Comparison of ENCODE assay signal across 8 cellular contexts in genomic region chr16:68396481-68396880, GRCh38. TPM values are rescaled to one million over a fixed set of nuclear protein-coding genes. Genes with fewer than 3 reads are reported as not detected.
DNase-seq lines count a peak whose midpoint lies in the region; ATAC-seq and TF ChIP-seq lines count a peak whose summit lies in the region.

No MANE protein-coding gene starts in this region.

- peak overlapping the region; percentile 34 for H3K4me2 ChIP-seq in osteoblast (ENCODE audit: insufficient read depth, low read length)

- peak; percentile 82 for TF ChIP-seq CTCF in osteoblast (IDR thresholded peaks at IDR 0.05; ENCODE audit: extremely low read depth, low read depth, low read length)

- CTCF ChIA-PET in HEK293T (lab: Yijun Ruan, JAX): interaction anchor here (1.2 to 1.5 kb wide), 3 partner anchors 10 to 124 kb away, joined by 3 to 8 read pairs (median 6); no protein-coding TSS in a partner anchor

- no peak overlapping the region for H3K4me3 ChIP-seq in osteoblast (ENCODE audit: insufficient read depth, low read length)

- H3K36me3 ChIP-seq in osteoblast (ENCODE audit: insufficient read depth, low read length): no peaks in the 10 kb centered on the region

- H3K27me3 ChIP-seq in osteoblast (ENCODE audit: insufficient read depth, low read length): no peaks in the 10 kb centered on the region

- no peaks in the 10 kb centered on the region for H4K20me1 ChIP-seq in osteoblast (ENCODE audit: insufficient read depth, low read length)

- H3K27ac ChIP-seq in osteoblast (ENCODE audit: low read depth, low read length): no peak overlapping the region

- ATAC-seq in HG03520 (IDR thresholded peaks at IDR 0.05; ENCODE audit: unreplicated experiment) (no peak), HG03342 (IDR thresholded peaks at IDR 0.05; ENCODE audit: unreplicated experiment) (no peak), GM19455 (IDR thresholded peaks at IDR 0.05; ENCODE audit: unreplicated experiment) (no peak)

- no peak overlapping the region for H2AFZ ChIP-seq in osteoblast (ENCODE audit: low read length)

- POLR2A ChIA-PET in HEK293T (lab: Yijun Ruan, JAX): no interaction called here

- peaks cover under 1% of the 10 kb centered on the region for H3K4me1 ChIP-seq in osteoblast (ENCODE audit: insufficient read depth, low read length)

- DNase-seq in COLO668 (lab: John Stamatoyannopoulos, UW; ENCODE audit: unreplicated experiment) (peak; percentile 51), HEK293T (ENCODE audit: extremely low spot score) (peak; percentile 31), osteoblast (ENCODE audit: insufficient read length, low spot score, missing footprints) (no peak)
- DNase-seq in activated CD4-positive, alpha-beta T cell treated with anti-CD3 and anti-CD28 coated beads for 1 hour: peak; percentile 39
- DNase-seq in effector CD4-positive, alpha-beta T cell: peak; percentile 33

- H3K79me2 ChIP-seq in osteoblast (ENCODE audit: insufficient read depth, low read length): no peaks in the 10 kb centered on the region

- H3K9me3 ChIP-seq in osteoblast (ENCODE audit: low read depth, low read length): no peaks in the 10 kb centered on the region

TF ChIP-seq in HEK293T, 16 proteins besides CTCF, POLR2A, EP300 and RAD21:
- TF ChIP-seq FOXK2 (IDR thresholded peaks at IDR 0.05) (no peak), NFRKB (IDR thresholded peaks at IDR 0.05) (no peak), PKNOX1 (IDR thresholded peaks at IDR 0.05) (peak; percentile 75), LEF1 (IDR thresholded peaks at IDR 0.05; ENCODE audit: borderline replicate concordance) (no peak), FOXA1 (IDR thresholded peaks at IDR 0.05) (no peak), SUZ12 (IDR thresholded peaks at IDR 0.05) (no peak)

RNA-seq across cellular contexts. Expression of gene SMPD3, which starts 51.8 kb away (rescaled TPM):
- 0.72 TPM in 1 of 2 replicates, not detected in the other for total RNA-seq in osteoblast
